12 cellular contexts compared by ENCODE assay signal in genomic region chr7:157495594-157495993, GRCh38.
DNase-seq lines count a peak whose midpoint lies in the region; ATAC-seq lines count a peak whose summit lies in the region.
"Had no signal": no experiment of that assay in that cellular context is flagged by ENCODE, and none has a peak within 500 bp of the region (broad histone marks: within the 10 kb centered on the region; RNA-seq: fewer than 3 reads in every experiment).

No MANE protein-coding gene starts in this region.

- DNase-seq in activated CD4-positive, alpha-beta T cell treated with anti-CD3 and anti-CD28 coated beads for 48 hours, result peak; percentile 44
- DNase-seq in activated CD4-positive, alpha-beta T cell treated with anti-CD3 and anti-CD28 coated beads, Interleukin-2, amount 50 U/mL, for 4 hours, result no peak
- peak; percentile 43 for DNase-seq in stimulated activated CD8-positive, alpha-beta memory T cell treated with anti-CD3 and anti-CD28 coated beads, Interleukin-4, amount 100 ng/mL, for 48 hours
- no peak for DNase-seq in CD4-positive, alpha-beta memory T cell
- DNase-seq in NK-92 (lab: John Stamatoyannopoulos, UW; ENCODE audit: unreplicated experiment), result no peak
- no peak for DNase-seq in DMS 273 treated with DMSO at 0.1 percent for 48 hours (lab: John Stamatoyannopoulos, UW)
- DNase-seq: DND-41, lower lobe of right lung, nucleus accumbens, trophoblast cell had no signal

- H3K27me3 ChIP-seq in CD4-positive, alpha-beta memory T cell (ENCODE audit: insufficient read depth, low read length), result no peaks in the 10 kb centered on the region

- ATAC-seq in GM21515 (IDR thresholded peaks at IDR 0.05; ENCODE audit: unreplicated experiment) (peak; percentile 51), HG03565 (IDR thresholded peaks at IDR 0.05; ENCODE audit: unreplicated experiment) (peak; percentile 43)
- ATAC-seq: lower lobe of right lung had no signal

- H3K4me3 Mint-ChIP-seq in CD4-positive, alpha-beta memory T cell, result no peak overlapping the region

- H3K36me3 Mint-ChIP-seq in CD4-positive, alpha-beta memory T cell, result peaks cover under 1 to 4% of the 10 kb centered on the region in 2 donors

- H3K36me3 ChIP-seq in CD4-positive, alpha-beta memory T cell (ENCODE audit: insufficient read depth, low read length), result no peaks in the 10 kb centered on the region
- H3K36me3 ChIP-seq: lower lobe of right lung had no signal

- peak overlapping the region in 1 of 7 donors; percentile 56 for H3K27ac Mint-ChIP-seq in CD4-positive, alpha-beta memory T cell

- CTCF ChIA-PET in CD4-positive, alpha-beta memory T cell (lab: Charles Lee; ENCODE audit: partially characterized antibody), result no interaction called here

- peaks cover 20 to 39% (median 31%) of the 10 kb centered on the region in 4 donors for H3K4me1 Mint-ChIP-seq in CD4-positive, alpha-beta memory T cell

- POLR2A ChIA-PET in CD4-positive, alpha-beta memory T cell (lab: Charles Lee; ENCODE audit: partially characterized antibody), result interaction anchor here (1.4 to 1.5 kb wide), 2 partner anchors 8 to 23 kb away, joined by 3 to 7 read pairs; no protein-coding TSS in a partner anchor

- H3K27me3 Mint-ChIP-seq in CD4-positive, alpha-beta memory T cell, result peaks cover 0 to 1% of the 10 kb centered on the region in 2 donors

- peaks cover 19% of the 10 kb centered on the region for H3K4me1 ChIP-seq in CD4-positive, alpha-beta memory T cell (ENCODE audit: insufficient read depth, low read length)
- H3K4me1 ChIP-seq: lower lobe of right lung had no signal

- H3K9me3 Mint-ChIP-seq in CD4-positive, alpha-beta memory T cell, result peaks cover 0 to 14% (median 8%) of the 10 kb centered on the region in 8 donors

- intact Hi-C loops in CD4-positive, alpha-beta memory T cell (cut with micrococcal nuclease), result no loop called here

- no peak overlapping the region for H3K27ac ChIP-seq in CD4-positive, alpha-beta memory T cell (ENCODE audit: low read depth, low read length)
- H3K27ac ChIP-seq: lower lobe of right lung had no signal

- no peaks in the 10 kb centered on the region for H3K9me3 ChIP-seq in CD4-positive, alpha-beta memory T cell (ENCODE audit: control insufficient read depth in 1 of 2, low read length in 2 of 2)
- H3K9me3 ChIP-seq: lower lobe of right lung had no signal

- no peak overlapping the region for H3K4me3 ChIP-seq in CD4-positive, alpha-beta memory T cell (ENCODE audit: low read length in 2 of 2)
- H3K4me3 ChIP-seq: lower lobe of right lung had no signal

Comparison
In these comparisons a context has a peak if more than half of its experiments do, and no peak if none do; other contexts are left out.
1. DNase-seq: peak in activated CD4-positive, alpha-beta T cell treated with anti-CD3 and anti-CD28 coated beads for 48 hours (single experiment) and stimulated activated CD8-positive, alpha-beta memory T cell treated with anti-CD3 and anti-CD28 coated beads, Interleukin-4, amount 100 ng/mL, for 48 hours (single experiment); none in activated CD4-positive, alpha-beta T cell treated with anti-CD3 and anti-CD28 coated beads, Interleukin-2, amount 50 U/mL, for 4 hours (0 of 2), CD4-positive, alpha-beta memory T cell (0 of 5), NK-92 (single experiment) and DMS 273 treated with DMSO at 0.1 percent for 48 hours (single experiment).